1 cellular context compared by ENCODE assay signal in genomic region chr3:46862689-46863020, GRCh38.
TF ChIP-seq lines count a peak whose summit lies in the region.

No MANE protein-coding gene starts in this region.

TF ChIP-seq in H1, 55 proteins besides CTCF, POLR2A, EP300 and RAD21 (continued from another document):
- TF ChIP-seq FOSL1 (IDR thresholded peaks at IDR 0.05; ENCODE audit: insufficient read depth, low read depth, low read length) (no peak), CBX5 (IDR thresholded peaks at IDR 0.05; ENCODE audit: low read depth, low read length) (no peak), TAF7 (optimal IDR thresholded peaks at IDR 0.05; ENCODE audit: borderline replicate concordance, low read depth, low read length) (no peak), NRF1 (IDR thresholded peaks at IDR 0.05; ENCODE audit: low read depth, low read length) (no peak), CHD7 (IDR thresholded peaks at IDR 0.05; ENCODE audit: insufficient replicate concordance, low read length) (no peak), MAFK (IDR thresholded peaks at IDR 0.05; ENCODE audit: low read depth, low read length) (no peak), BCL11A (IDR thresholded peaks at IDR 0.05; ENCODE audit: low read depth in 2 of 2, low read length in 2 of 2) (no peak)
